ENCODE assay signal across 15 cellular contexts in genomic region chr22:19878461-19879247, GRCh38. TPM values are rescaled to one million over a fixed set of nuclear protein-coding genes. Genes with fewer than 3 reads are reported as not detected.
A peak's percentile ranks its signal among the peaks of the same experiment; 100 is the strongest.
DNase-seq lines count a peak whose midpoint lies in the region; ATAC-seq and TF ChIP-seq lines count a peak whose summit lies in the region.
"Had no signal": no experiment of that assay in that cellular context is flagged by ENCODE, and none has a peak within 500 bp of the region (broad histone marks: within the 10 kb centered on the region; RNA-seq: fewer than 3 reads in every experiment).

No MANE protein-coding gene starts in this region.

- H3K9me3 Mint-ChIP-seq in activated naive CD8-positive, alpha-beta T cell treated with anti-CD3 and anti-CD28 coated beads, Interleukin-2, amount 10 ng/mL, durations not matched to agents 7 days and 5 days, result no peaks in the 10 kb centered on the region
- H3K9me3 Mint-ChIP-seq in activated naive CD8-positive, alpha-beta T cell treated with anti-CD3 and anti-CD28 coated beads, Interleukin-2, amount 50 U/mL, for 24 hours, result no peaks in the 10 kb centered on the region
- H3K9me3 Mint-ChIP-seq: activated B cell treated with CpG ODN at 0.5 μM for 24 hours; effector memory CD8-positive, alpha-beta T cell; nephron had no signal

- H3K4me1 Mint-ChIP-seq in activated naive CD8-positive, alpha-beta T cell treated with anti-CD3 and anti-CD28 coated beads, Interleukin-2, amount 10 ng/mL, durations not matched to agents 7 days and 5 days, result peaks cover 2% of the 10 kb centered on the region
- H3K4me1 Mint-ChIP-seq in activated naive CD8-positive, alpha-beta T cell treated with anti-CD3 and anti-CD28 coated beads, Interleukin-2, amount 50 U/mL, for 24 hours, result peaks cover 3% of the 10 kb centered on the region
- H3K4me1 Mint-ChIP-seq: activated B cell treated with CpG ODN at 0.5 μM for 24 hours had no signal

- H3K36me3 ChIP-seq in spleen, result peaks cover 0 to 71% (median 11%) of the 10 kb centered on the region in 6 donors

- H3K4me3 ChIP-seq in spleen, result no peak overlapping the region
- H3K4me3 ChIP-seq: BLaER1 treated with 17β-estradiol and CSF1 and Interleukin-3, amounts not matched to agents 10 nM and 100 nM; MG63 had no signal

- H3K27me3 Mint-ChIP-seq in activated naive CD8-positive, alpha-beta T cell treated with anti-CD3 and anti-CD28 coated beads, Interleukin-2, amount 10 ng/mL, durations not matched to agents 7 days and 5 days, result no peaks in the 10 kb centered on the region
- H3K27me3 Mint-ChIP-seq in activated naive CD8-positive, alpha-beta T cell treated with anti-CD3 and anti-CD28 coated beads, Interleukin-2, amount 50 U/mL, for 24 hours, result no peaks in the 10 kb centered on the region
- H3K27me3 Mint-ChIP-seq: activated B cell treated with CpG ODN at 0.5 μM for 24 hours; effector memory CD8-positive, alpha-beta T cell had no signal

- H3K27ac Mint-ChIP-seq in activated naive CD8-positive, alpha-beta T cell treated with anti-CD3 and anti-CD28 coated beads, Interleukin-2, amount 10 ng/mL, durations not matched to agents 7 days and 5 days, result no peak overlapping the region
- H3K27ac Mint-ChIP-seq in activated naive CD8-positive, alpha-beta T cell treated with anti-CD3 and anti-CD28 coated beads, Interleukin-2, amount 50 U/mL, for 24 hours, result no peak overlapping the region
- H3K27ac Mint-ChIP-seq: activated B cell treated with CpG ODN at 0.5 μM for 24 hours; effector memory CD8-positive, alpha-beta T cell had no signal

- POLR2A ChIA-PET in activated naive CD8-positive, alpha-beta T cell treated with anti-CD3 and anti-CD28 coated beads, Interleukin-2, amount 10 ng/mL, durations not matched to agents 7 days and 5 days (lab: Charles Lee), result interaction anchor here (1.3 kb wide), 1 partner anchor 8 kb away, joined by 3 read pairs; no protein-coding TSS in a partner anchor

- H3K9me3 ChIP-seq in spleen, result no peaks in the 10 kb centered on the region
- H3K9me3 ChIP-seq: BLaER1 treated with 17β-estradiol and CSF1 and Interleukin-3, amounts not matched to agents 10 nM and 100 nM; MG63 had no signal

- no peak overlapping the region for H3K4me3 Mint-ChIP-seq in activated naive CD8-positive, alpha-beta T cell treated with anti-CD3 and anti-CD28 coated beads, Interleukin-2, amount 10 ng/mL, durations not matched to agents 7 days and 5 days
- no peak overlapping the region for H3K4me3 Mint-ChIP-seq in activated naive CD8-positive, alpha-beta T cell treated with anti-CD3 and anti-CD28 coated beads, Interleukin-2, amount 50 U/mL, for 24 hours
- H3K4me3 Mint-ChIP-seq: activated B cell treated with CpG ODN at 0.5 μM for 24 hours; effector memory CD8-positive, alpha-beta T cell had no signal

- no peaks in the 10 kb centered on the region for H3K27me3 ChIP-seq in spleen (replicated peaks in 1 of 7)
- H3K27me3 ChIP-seq: BLaER1 treated with 17β-estradiol and CSF1 and Interleukin-3, amounts not matched to agents 10 nM and 100 nM; MG63 had no signal

- DNase-seq in activated naive CD8-positive, alpha-beta T cell treated with anti-CD3 and anti-CD28 coated beads, Interleukin-2, amount 10 ng/mL, durations not matched to agents 7 days and 5 days, result peak; percentile 12
- DNase-seq in activated naive CD8-positive, alpha-beta T cell treated with anti-CD3 and anti-CD28 coated beads, Interleukin-2, amount 50 U/mL, for 24 hours, result no peak
- DNase-seq in hepatic stellate cell (ENCODE audit: low spot score), result peak; percentile 65
- DNase-seq in spleen, result peak; percentile 47
- no peak for DNase-seq in HuH-7.5 (ENCODE audit: low spot score)
- DNase-seq in DMS114 treated with DMSO at 0.1 percent for 48 hours (lab: John Stamatoyannopoulos, UW; ENCODE audit: unreplicated experiment), result no peak
- DNase-seq: activated B cell treated with CpG ODN at 0.5 μM for 24 hours; activated naive CD4-positive, alpha-beta T cell treated with Interleukin-2 at 50 U/mL for 16 hours; effector memory CD8-positive, alpha-beta T cell; MG63; NCI-H2227 treated with DMSO at 0.1 percent for 48 hours had no signal

- ATAC-seq in activated naive CD8-positive, alpha-beta T cell treated with anti-CD3 and anti-CD28 coated beads, Interleukin-2, amount 10 ng/mL, durations not matched to agents 7 days and 5 days (ENCODE audit: low read depth), result no peak
- ATAC-seq in activated naive CD8-positive, alpha-beta T cell treated with anti-CD3 and anti-CD28 coated beads, Interleukin-2, amount 50 U/mL, for 24 hours, result no peak
- no peak for ATAC-seq in GM21423 (IDR thresholded peaks at IDR 0.05; ENCODE audit: unreplicated experiment)
- ATAC-seq: effector memory CD8-positive, alpha-beta T cell had no signal

- no peak for TF ChIP-seq POLR2A in spleen (IDR thresholded peaks at IDR 0.05)

- WGBS in spleen, 5 donors, result 92 to 98% (median 96%) methylated on average over 10 to 16 of the region's 16 CpGs

- peaks cover 0 to 34% (median 7%) of the 10 kb centered on the region in 6 donors for H3K4me1 ChIP-seq in spleen

- H3K27ac ChIP-seq in VCaP (peak overlapping the region; percentile 73), spleen (no peak overlapping the region)

- intact Hi-C loops in spleen (cut with DNase I; ENCODE audit: low total_unique reads), result no loop called here

- no peaks in the 10 kb centered on the region for H3K36me3 Mint-ChIP-seq in activated naive CD8-positive, alpha-beta T cell treated with anti-CD3 and anti-CD28 coated beads, Interleukin-2, amount 10 ng/mL, durations not matched to agents 7 days and 5 days
- H3K36me3 Mint-ChIP-seq in activated naive CD8-positive, alpha-beta T cell treated with anti-CD3 and anti-CD28 coated beads, Interleukin-2, amount 50 U/mL, for 24 hours (ENCODE audit: low read depth), result no peaks in the 10 kb centered on the region

- TF ChIP-seq CTCF in VCaP (conservative IDR thresholded peaks at IDR 0.05), result no peak
- TF ChIP-seq CTCF in spleen (IDR thresholded peaks at IDR 0.05 in 8 of 11, conservative IDR thresholded peaks at IDR 0.05 in 3 of 11), result no peak

RNA-seq across cellular contexts. Expression of gene GNB1L, which starts 24.0 kb away (rescaled TPM):
- total RNA-seq in activated naive CD8-positive, alpha-beta T cell treated with anti-CD3 and anti-CD28 coated beads, Interleukin-2, amount 10 ng/mL, durations not matched to agents 7 days and 5 days, result 10 to 100 TPM; 11.9 to 12.7 TPM
- total RNA-seq in spleen, result 1 to 10 TPM; 5.7 to 8.1 (median 7.9) TPM
- polyA plus RNA-seq in spleen, result 10 to 100 TPM in 2 of 3 donors, 1 to 10 TPM in 1; 7.7 to 10.4 (median 10.1) TPM

RNA-seq across cellular contexts. Expression of gene RTL10, which starts 24.0 kb away (rescaled TPM):
- total RNA-seq in activated naive CD8-positive, alpha-beta T cell treated with anti-CD3 and anti-CD28 coated beads, Interleukin-2, amount 10 ng/mL, durations not matched to agents 7 days and 5 days, result 10 to 100 TPM; 18.4 to 18.9 TPM
- total RNA-seq in spleen, result 10 to 100 TPM; 17.0 to 22.9 (median 18.8) TPM
- polyA plus RNA-seq in spleen, result 10 to 100 TPM in 2 of 3 donors, 1 to 10 TPM in 1; 8.3 to 13.4 (median 10.8) TPM

Comparison
In these comparisons a context has a peak if more than half of its experiments do, and no peak if none do; other contexts are left out.
1. DNase-seq: peak in activated naive CD8-positive, alpha-beta T cell treated with anti-CD3 and anti-CD28 coated beads, Interleukin-2, amount 10 ng/mL, durations not matched to agents 7 days and 5 days (single experiment), hepatic stellate cell (single experiment) and spleen (single experiment); none in activated naive CD8-positive, alpha-beta T cell treated with anti-CD3 and anti-CD28 coated beads, Interleukin-2, amount 50 U/mL, for 24 hours (single experiment), HuH-7.5 (single experiment) and DMS114 treated with DMSO at 0.1 percent for 48 hours (single experiment).